8 cellular contexts compared by ENCODE assay signal in the genomic region with DNA sequence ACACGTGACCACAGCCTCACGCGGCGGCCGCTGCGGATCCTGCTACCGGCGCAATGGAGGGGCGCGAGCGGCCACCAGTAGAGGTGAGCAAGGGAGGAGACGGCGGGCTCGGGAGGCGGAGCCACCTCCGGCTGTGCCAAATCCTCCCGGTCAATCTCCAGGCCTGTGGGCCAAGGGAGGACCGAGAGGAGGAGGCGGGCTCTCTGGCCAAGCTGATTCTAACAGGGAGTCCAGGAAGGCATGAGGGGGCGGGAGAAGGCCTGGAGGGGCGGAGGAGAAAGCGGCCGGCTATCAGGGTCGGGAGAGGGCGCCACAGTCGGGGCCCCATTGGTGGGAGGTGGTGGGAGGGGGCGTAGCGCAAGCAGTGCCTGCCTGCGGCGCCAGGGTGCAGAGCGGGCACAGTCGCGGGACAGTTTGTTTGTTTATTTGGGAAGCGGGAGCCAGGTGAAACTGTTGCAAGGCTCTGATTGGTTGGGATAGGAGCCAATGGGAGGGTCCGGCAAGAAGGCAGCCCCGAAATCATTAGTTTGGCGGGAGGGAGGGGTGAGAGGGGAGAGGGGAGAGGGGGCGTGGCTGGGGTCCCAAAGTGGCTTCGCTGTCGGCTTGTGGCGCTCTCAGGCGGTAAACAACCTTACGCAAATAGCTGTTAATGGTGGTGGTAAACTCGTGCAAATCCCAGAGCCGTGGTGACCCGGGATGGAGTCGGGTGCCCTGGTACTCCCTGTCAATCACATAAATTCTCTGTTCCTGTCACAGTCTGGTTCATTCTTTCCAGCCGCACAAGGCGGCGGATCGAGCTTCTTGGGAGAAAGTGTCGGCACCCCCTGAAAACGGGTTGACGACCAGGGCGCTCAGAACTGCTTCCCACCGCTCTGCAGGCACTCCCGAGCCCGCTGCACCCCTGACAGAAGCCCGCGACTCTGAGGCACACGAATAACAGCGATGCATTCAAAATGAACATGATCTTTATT. TPM values are rescaled to one million over a fixed set of nuclear protein-coding genes. Genes with fewer than 3 reads are reported as not detected.
A peak's percentile ranks its signal among the peaks of the same experiment; 100 is the strongest.
DNase-seq lines count a peak whose midpoint lies in the region; ATAC-seq, FAIRE-seq and TF ChIP-seq lines count a peak whose summit lies in the region.

Gene IRS4 (minus strand): TSS at position 55 of the 971 bp plus-strand sequence.

- no peaks in the 10 kb centered on the region for H3K4me1 ChIP-seq in endodermal cell (ENCODE audit: control insufficient read depth, insufficient read depth, low read length)

- H3K36me3 ChIP-seq in endodermal cell (ENCODE audit: control insufficient read depth, insufficient read depth, low read length) (no peaks in the 10 kb centered on the region), neural cell (ENCODE audit: insufficient read depth, low read length) (no peaks in the 10 kb centered on the region)

- peak within 1 kb of the TSS; percentile 55 for H3K4me2 ChIP-seq in neural cell (ENCODE audit: low read length)

- H3K27ac ChIP-seq in endodermal cell (ENCODE audit: low read depth, low read length), result no peak within 1 kb of the TSS
- no peak within 1 kb of the TSS for H3K27ac ChIP-seq in neural cell (ENCODE audit: low read length)

- no peaks in the 10 kb centered on the region for H3F3A ChIP-seq in neural cell (ENCODE audit: insufficient read depth, low read length, poor library complexity, severe bottlenecking)

- TF ChIP-seq EP300 in neural cell (conservative IDR thresholded peaks at IDR 0.05; ENCODE audit: poor library complexity, severe bottlenecking), result no peak

- H3K4me3 ChIP-seq in endodermal cell (ENCODE audit: low read length) (peak within 1 kb of the TSS; percentile 79), neural cell (ENCODE audit: low read length) (peak within 1 kb of the TSS; percentile 78)

- no peaks in the 10 kb centered on the region for H3K36me3 Mint-ChIP-seq in endodermal cell (ENCODE audit: low read depth)

- H3K9ac ChIP-seq in endodermal cell (ENCODE audit: extremely low read depth, low read length, poor library complexity, severe bottlenecking), result no peak within 1 kb of the TSS
- peak within 1 kb of the TSS; percentile 48 for H3K9ac ChIP-seq in neural cell (ENCODE audit: low read length)

- peaks cover 59% of the 10 kb centered on the region for H3K27me3 ChIP-seq in endodermal cell (ENCODE audit: control insufficient read depth, insufficient read depth, low read length, poor library complexity, severe bottlenecking)
- peaks cover 37% of the 10 kb centered on the region for H3K27me3 ChIP-seq in neural cell (ENCODE audit: insufficient read depth, low read depth, low read length)

- H3K79me2 ChIP-seq in neural cell (replicated peaks; ENCODE audit: insufficient read depth, low read length), result no peaks in the 10 kb centered on the region

- no peaks in the 10 kb centered on the region for H3K9me3 Mint-ChIP-seq in endodermal cell

- H3K4me3 Mint-ChIP-seq in endodermal cell, result peak within 1 kb of the TSS; percentile 79

- H2AFZ ChIP-seq in neural cell (ENCODE audit: low read depth, low read length), result peak within 1 kb of the TSS; percentile 51

- no peaks in the 10 kb centered on the region for H4K20me1 ChIP-seq in neural cell (ENCODE audit: insufficient read depth)

- H3K4me1 Mint-ChIP-seq in endodermal cell, result peaks cover 33% of the 10 kb centered on the region

- no peak for TF ChIP-seq RAD21 in neural cell (conservative IDR thresholded peaks at IDR 0.05)

- TF ChIP-seq CTCF in endodermal cell (conservative IDR thresholded peaks at IDR 0.05) (peak; percentile 64), neural cell (IDR thresholded peaks at IDR 0.05; ENCODE audit: poor library complexity, severe bottlenecking) (peak; percentile 57)

- H3K27ac Mint-ChIP-seq in endodermal cell, result peak within 1 kb of the TSS; percentile 91

- H3K9me2 ChIP-seq in neural cell (ENCODE audit: insufficient read depth, low read length), result no peaks in the 10 kb centered on the region

- DNase-seq in DMS53 (lab: John Stamatoyannopoulos, UW), result peak; percentile 91
- DNase-seq in NCI-H1048 (lab: John Stamatoyannopoulos, UW), result peak; percentile 7
- peak; percentile 98 for DNase-seq in endodermal cell
- no peak for DNase-seq in RCC 7860 (ENCODE audit: low spot score)

- peaks cover 49% of the 10 kb centered on the region for H3K27me3 Mint-ChIP-seq in endodermal cell (ENCODE audit: insufficient read depth)

- WGBS in endodermal cell (ENCODE audit: insufficient coverage in 1 of 2, insufficient read length in 1 of 2), 2 experiments, result 1% methylated on average over 59 of the region's 62 CpGs; no CpG with 5 or more reads in 1 of the 2 experiments

- H3K9me3 ChIP-seq in endodermal cell (ENCODE audit: control insufficient read depth, low read length) (no peaks in the 10 kb centered on the region), neural cell (ENCODE audit: low read length) (no peaks in the 10 kb centered on the region)

- no peak for ATAC-seq in GM21529 (IDR thresholded peaks at IDR 0.05; ENCODE audit: unreplicated experiment)
- ATAC-seq in GM19467 (IDR thresholded peaks at IDR 0.05; ENCODE audit: unreplicated experiment), result no peak
- no peak for ATAC-seq in GM19035 (IDR thresholded peaks at IDR 0.05; ENCODE audit: unreplicated experiment)

- no peak for FAIRE-seq in RCC 7860 (lab: Jason Lieb, UNC)

TF ChIP-seq in neural cell, 6 proteins besides CTCF, POLR2A, EP300 and RAD21:
- peak; percentile 15 for TF ChIP-seq MXI1 (conservative IDR thresholded peaks at IDR 0.05; ENCODE audit: poor library complexity, severe bottlenecking)
- no peak for TF ChIP-seq EZH2 (IDR thresholded peaks at IDR 0.05; ENCODE audit: borderline replicate concordance, insufficient read depth, low read length, poor library complexity, severe bottlenecking)

RNA-seq across cellular contexts. Expression of gene IRS4, which starts in this region (rescaled TPM):
- 10 to 100 TPM in 1 of 2 donors, 1 to 10 TPM in 1; 1.9 to 10.2 TPM for total RNA-seq in endodermal cell
- polyA plus RNA-seq in endodermal cell (2013, experiment 1 of 2), result 1.7 TPM
- 2.2 TPM for polyA plus RNA-seq in endodermal cell (2013, experiment 2 of 2)
- 2.1 and 3.8 TPM in 2 replicates for polyA plus RNA-seq in neural cell
- polyA minus RNA-seq in neural cell, result 10.7 and 11.2 TPM in 2 replicates
